ENCODE assay signal across 9 cellular contexts in genomic region chr20:31666258-31667042, GRCh38. TPM values are rescaled to one million over a fixed set of nuclear protein-coding genes. Genes with fewer than 3 reads are reported as not detected.
A peak's percentile ranks its signal among the peaks of the same experiment; 100 is the strongest.
DNase-seq lines count a peak whose midpoint lies in the region; ATAC-seq and TF ChIP-seq lines count a peak whose summit lies in the region.
"Had no signal": no experiment of that assay in that cellular context is flagged by ENCODE, and none has a peak within 500 bp of the region (broad histone marks: within the 10 kb centered on the region; RNA-seq: fewer than 3 reads in every experiment).

No MANE protein-coding gene starts in this region.

- no peak for TF ChIP-seq EP300 in stomach (IDR thresholded peaks at IDR 0.05)

- DNase-seq in KBM-7 (peak; percentile 73), adrenal gland (peak; percentile 63 to 86 (median 78)), left lung (peak; percentile 77 to 82), stomach (no peak), NCI-H69 (lab: John Stamatoyannopoulos, UW) (no peak), NCI-H1694 treated with DMSO at 0.1 percent for 48 hours (lab: John Stamatoyannopoulos, UW) (no peak)

- no peaks in the 10 kb centered on the region for H3K9me3 ChIP-seq in adrenal gland (replicated peaks in 1 of 3)
- no peaks in the 10 kb centered on the region for H3K9me3 ChIP-seq in left lung
- H3K9me3 ChIP-seq in stomach: no peaks in the 10 kb centered on the region

- H3K36me3 ChIP-seq in adrenal gland (replicated peaks in 1 of 2) (peaks cover 0 to 16% of the 10 kb centered on the region in 2 donors), left lung (peaks cover 0 to 38% of the 10 kb centered on the region in 2 donors), stomach (peaks cover 15 to 38% (median 28%) of the 10 kb centered on the region in 4 donors)

- ATAC-seq in left lung: peak; percentile 39
- no peak for ATAC-seq in HG03520 (IDR thresholded peaks at IDR 0.05; ENCODE audit: unreplicated experiment)
- ATAC-seq in GM18858 (IDR thresholded peaks at IDR 0.05; ENCODE audit: unreplicated experiment): no peak

- TF ChIP-seq POLR2A in adrenal gland (IDR thresholded peaks at IDR 0.05) (peak in 1 of 2 donors; percentile 57), stomach (IDR thresholded peaks at IDR 0.05) (no peak)

- 35 to 47% (median 45%) methylated on average over 7 of the region's 7 CpGs for WGBS in adrenal gland, 4 donors
- 50 to 62% (median 57%) methylated on average over 6 to 7 of the region's 7 CpGs for WGBS in stomach, 5 donors

- intact Hi-C loops in adrenal gland (cut with DNase I) (loop anchor here in 1 of 2 donors (5.0 kb wide), 1 partner anchor 56 kb away; the partner anchor contains the start of gene BCL2L1), left lung (cut with DNase I) (loop anchor here (5.0 to 10.0 kb wide), 2 partner anchors 56 to 58 kb away; partner anchors contain the start of gene BCL2L1 (in 2 of the 2)), stomach (cut with DNase I; ENCODE audit: low total_unique reads) (no loop called here)

- in situ Hi-C loops in KBM-7 (cut with MboI; ENCODE audit: low pct_unique_long_range_greater_than_20kb, low sequenced_read_pairs): loop anchor here (10.0 kb wide), 1 partner anchor 58 kb away; the partner anchor contains the start of gene BCL2L1

- H3K4me3 ChIP-seq in adrenal gland (no peak overlapping the region), left lung (no peak overlapping the region), stomach (no peak overlapping the region)

- peaks cover 54 to 76% of the 10 kb centered on the region in 2 donors for H3K4me1 ChIP-seq in adrenal gland (replicated peaks in 1 of 2)
- H3K4me1 ChIP-seq in left lung: peaks cover 59 to 94% of the 10 kb centered on the region in 2 donors
- peaks cover 86 to 96% (median 91%) of the 10 kb centered on the region in 4 donors for H3K4me1 ChIP-seq in stomach

- peak in 4 of 6 experiments; percentile 20 to 32 (median 26) for TF ChIP-seq CTCF in adrenal gland (IDR thresholded peaks at IDR 0.05)
- no peak for TF ChIP-seq CTCF in left lung (IDR thresholded peaks at IDR 0.05)
- TF ChIP-seq CTCF in stomach (IDR thresholded peaks at IDR 0.05): no peak

- H3K27ac ChIP-seq in adrenal gland: peak overlapping the region; percentile 57 to 85 (median 59)
- H3K27ac ChIP-seq in left lung: peak overlapping the region; percentile 75
- H3K27ac ChIP-seq in stomach: peak overlapping the region; percentile 54 to 90 (median 79)

- H3K27me3 ChIP-seq in adrenal gland (no peaks in the 10 kb centered on the region), left lung (no peaks in the 10 kb centered on the region), stomach (no peaks in the 10 kb centered on the region)

RNA-seq across cellular contexts. Expression of gene COX4I2, which starts 28.7 kb away (rescaled TPM):
- total RNA-seq in adrenal gland: not detected
- 10 to 100 TPM in 1 of 3 donors, 1 to 10 TPM in 1, under 1 TPM in 1; 0.26 to 12.9 (median 2.8) TPM for polyA plus RNA-seq in adrenal gland
- 10 to 100 TPM; 13.5 to 15.7 TPM for total RNA-seq in left lung
- total RNA-seq in stomach: 1 to 10 TPM in 2 of 5 donors, not detected in 3; 1.8 to 4.2 TPM
- 1 to 10 TPM; 1.8 to 6.7 (median 4.8) TPM for polyA plus RNA-seq in stomach
- total RNA-seq: glomerular endothelial cell had no signal

RNA-seq across cellular contexts. Expression of gene BCL2L1, which starts 56.2 kb away (rescaled TPM):
- total RNA-seq in adrenal gland (100 to 1,000 TPM in 2 of 8 donors, 10 to 100 TPM in 6; 53.8 to 143 (median 84.6) TPM), left lung (100 to 1,000 TPM; 122 to 181 TPM), stomach (100 to 1,000 TPM in 2 of 5 donors, 10 to 100 TPM in 3; 61.7 to 210 (median 68.7) TPM)
- polyA plus RNA-seq in adrenal gland (10 to 100 TPM; 40.2 to 67.9 (median 40.8) TPM), stomach (10 to 100 TPM; 47.1 to 88.2 (median 73.0) TPM)

Comparison
In these comparisons a context has a peak if more than half of its experiments do, and no peak if none do; other contexts are left out.
1. DNase-seq: peak in KBM-7 (single experiment), adrenal gland (7 of 7) and left lung (2 of 2); none in stomach (single experiment), NCI-H69 (single experiment) and NCI-H1694 treated with DMSO at 0.1 percent for 48 hours (single experiment).
2. CTCF ChIP-seq: peak in adrenal gland (4 of 6); none in left lung (0 of 2) and stomach (0 of 7).
3. Peak in every context shown above with its lines, with median percentiles within 50 percentile points of each other: H3K27ac ChIP-seq.